20 cellular contexts compared by ENCODE assay signal in genomic region chr10:131016556-131016955, GRCh38.
DNase-seq lines count a peak whose midpoint lies in the region; TF ChIP-seq lines count a peak whose summit lies in the region.
"Had no signal": no experiment of that assay in that cellular context is flagged by ENCODE, and none has a peak within 500 bp of the region (broad histone marks: within the 10 kb centered on the region; RNA-seq: fewer than 3 reads in every experiment).

No MANE protein-coding gene starts in this region.

- H4K91ac ChIP-seq in H9 (ENCODE audit: insufficient read length, low read depth, low read length), result no peak overlapping the region

- no peak overlapping the region for H3K4me3 Mint-ChIP-seq in H9
- H3K4me3 Mint-ChIP-seq in endodermal cell, result no peak overlapping the region
- H3K4me3 Mint-ChIP-seq: B cell; CD4-positive, alpha-beta T cell; CD8-positive, alpha-beta T cell had no signal

- no peaks in the 10 kb centered on the region for H3K36me3 ChIP-seq in right atrium auricular region
- no peaks in the 10 kb centered on the region for H3K36me3 ChIP-seq in endodermal cell (ENCODE audit: control insufficient read depth, insufficient read depth, low read length)
- no peaks in the 10 kb centered on the region for H3K36me3 ChIP-seq in sigmoid colon
- H3K36me3 ChIP-seq: BLaER1 treated with 17β-estradiol and CSF1 and Interleukin-3, amounts not matched to agents 10 nM and 100 nM had no signal

- H3K9ac ChIP-seq in H9 (ENCODE audit: extremely low read depth, insufficient read length, low read length), result no peak overlapping the region
- no peak overlapping the region for H3K9ac ChIP-seq in endodermal cell (ENCODE audit: extremely low read depth, low read length, poor library complexity, severe bottlenecking)
- H3K9ac ChIP-seq: BLaER1 treated with 17β-estradiol and CSF1 and Interleukin-3, amounts not matched to agents 10 nM and 100 nM had no signal

- no peaks in the 10 kb centered on the region for H3K79me1 ChIP-seq in H9 (ENCODE audit: insufficient read depth, low read depth, low read length, poor library complexity, severe bottlenecking)

- H3K56ac ChIP-seq in H9 (ENCODE audit: insufficient read length, low read depth, low read length), result no peak overlapping the region

- TF ChIP-seq CTCF in right atrium auricular region (IDR thresholded peaks at IDR 0.05) (no peak), H9 (conservative IDR thresholded peaks at IDR 0.05) (no peak), endodermal cell (conservative IDR thresholded peaks at IDR 0.05) (no peak), sigmoid colon (IDR thresholded peaks at IDR 0.05) (no peak)

- H3K4me3 ChIP-seq in right atrium auricular region (no peak overlapping the region), endodermal cell (ENCODE audit: low read length) (no peak overlapping the region), sigmoid colon (no peak overlapping the region)
- H3K4me3 ChIP-seq: A549; BLaER1 treated with 17β-estradiol and CSF1 and Interleukin-3, amounts not matched to agents 10 nM and 100 nM had no signal

- peaks cover 0 to 3% of the 10 kb centered on the region in 2 donors for H3K4me1 ChIP-seq in right atrium auricular region
- no peaks in the 10 kb centered on the region for H3K4me1 ChIP-seq in H9 (ENCODE audit: insufficient read depth, low read length)
- H3K4me1 ChIP-seq in endodermal cell (ENCODE audit: control insufficient read depth, insufficient read depth, low read length), result peaks cover 6% of the 10 kb centered on the region
- no peaks in the 10 kb centered on the region for H3K4me1 ChIP-seq in sigmoid colon
- H3K4me1 ChIP-seq: A549; BLaER1 treated with 17β-estradiol and CSF1 and Interleukin-3, amounts not matched to agents 10 nM and 100 nM; Caco-2 had no signal

- no peaks in the 10 kb centered on the region for H3K27me3 ChIP-seq in right atrium auricular region
- no peaks in the 10 kb centered on the region for H3K27me3 ChIP-seq in H9 (ENCODE audit: insufficient read depth, low read length)
- H3K27me3 ChIP-seq in endodermal cell (ENCODE audit: control insufficient read depth, insufficient read depth, low read length, poor library complexity, severe bottlenecking), result no peaks in the 10 kb centered on the region
- no peaks in the 10 kb centered on the region for H3K27me3 ChIP-seq in sigmoid colon
- H3K27me3 ChIP-seq: BLaER1 treated with 17β-estradiol and CSF1 and Interleukin-3, amounts not matched to agents 10 nM and 100 nM had no signal

- H2BK20ac ChIP-seq in H9 (ENCODE audit: low read depth, low read length, poor library complexity, severe bottlenecking), result no peak overlapping the region

- H3T11ph ChIP-seq in H9 (ENCODE audit: low read length), result no peak overlapping the region

- H3K27me3 Mint-ChIP-seq in H9 (ENCODE audit: low read depth) (no peaks in the 10 kb centered on the region; the same call in 1 of the 2 replicates), endodermal cell (ENCODE audit: insufficient read depth) (peaks cover 10% of the 10 kb centered on the region)
- H3K27me3 Mint-ChIP-seq: B cell; CD4-positive, alpha-beta T cell had no signal

- no peak overlapping the region for H4K5ac ChIP-seq in H9 (ENCODE audit: insufficient read length, low read depth, low read length)

- no peak overlapping the region for H2BK12ac ChIP-seq in H9 (ENCODE audit: insufficient read length, low read depth, low read length)

- H2BK15ac ChIP-seq in H9 (ENCODE audit: low read depth, low read length), result no peak overlapping the region

- H2AK5ac ChIP-seq in H9 (ENCODE audit: insufficient read length, low read length), result no peak overlapping the region

- H3K23ac ChIP-seq in H9 (ENCODE audit: insufficient read length, low read depth, low read length), result no peak overlapping the region

- no peak overlapping the region for H2BK5ac ChIP-seq in H9 (ENCODE audit: insufficient read length, low read length)

- no peak overlapping the region for H3K18ac ChIP-seq in H9 (ENCODE audit: insufficient read length, low read depth, low read length)

- H3K4me2 ChIP-seq in H9 (ENCODE audit: insufficient read depth, insufficient read length, low read length), result no peak overlapping the region
- H3K4me2 ChIP-seq: A549; BLaER1 treated with 17β-estradiol and CSF1 and Interleukin-3, amounts not matched to agents 10 nM and 100 nM had no signal

- H3K36me3 Mint-ChIP-seq in H9 (ENCODE audit: insufficient read depth in 1 of 3, low read depth in 3 of 3), result no peaks in the 10 kb centered on the region
- no peaks in the 10 kb centered on the region for H3K36me3 Mint-ChIP-seq in endodermal cell (ENCODE audit: low read depth)
- H3K36me3 Mint-ChIP-seq: CD8-positive, alpha-beta T cell had no signal

- H4K8ac ChIP-seq in H9 (replicated peaks; ENCODE audit: insufficient read length, low read depth, low read length), result no peak overlapping the region

- no CpG with 5 or more reads among the region's 7 CpGs for WGBS in H9 (ENCODE audit: extremely low coverage, insufficient read length, low lambda C conversion rate)
- WGBS in endodermal cell (ENCODE audit: insufficient coverage in 1 of 2, insufficient read length in 1 of 2), 2 experiments, result 88 to 97% methylated on average over 5 to 7 of the region's 7 CpGs
- WGBS in sigmoid colon, 2 donors, result 92% methylated on average over 7 of the region's 7 CpGs

- H3K9me3 Mint-ChIP-seq in H9 (no peaks in the 10 kb centered on the region), endodermal cell (no peaks in the 10 kb centered on the region)
- H3K9me3 Mint-ChIP-seq: CD4-positive, alpha-beta T cell; CD8-positive, alpha-beta T cell had no signal

- no peaks in the 10 kb centered on the region for H3K23me2 ChIP-seq in H9 (ENCODE audit: insufficient read length, low read depth, low read length, poor library complexity, severe bottlenecking)

- H3K27ac ChIP-seq in right atrium auricular region, result no peak overlapping the region
- no peak overlapping the region for H3K27ac ChIP-seq in H9 (ENCODE audit: insufficient read length, low read depth, low read length)
- H3K27ac ChIP-seq in endodermal cell (ENCODE audit: low read depth, low read length), result no peak overlapping the region
- H3K27ac ChIP-seq in sigmoid colon, result no peak overlapping the region
- H3K27ac ChIP-seq: 22Rv1; A549; BLaER1 treated with 17β-estradiol and CSF1 and Interleukin-3, amounts not matched to agents 10 nM and 100 nM; C4-2B had no signal

- H3K4ac ChIP-seq in H9 (ENCODE audit: low read depth, low read length), result no peak overlapping the region

- H2BK120ac ChIP-seq in H9 (ENCODE audit: low read depth, low read length, poor library complexity, severe bottlenecking), result no peak overlapping the region

- H3K79me2 ChIP-seq in H9 (ENCODE audit: insufficient read depth, low read length), result no peaks in the 10 kb centered on the region

- intact Hi-C loops in cardiac septum (cut with DNase I), result no loop called here
- intact Hi-C loops in sigmoid colon (cut with DNase I), result no loop called here

- no peak overlapping the region for H3K14ac ChIP-seq in H9 (ENCODE audit: insufficient read depth, low read length)

- TF ChIP-seq POLR2A in sigmoid colon (IDR thresholded peaks at IDR 0.05), result no peak

- H3K4me1 Mint-ChIP-seq in H9 (peaks cover 0 to 6% of the 10 kb centered on the region in 2 experiments; a peak in 3 of 4 replicates), endodermal cell (peaks cover 19% of the 10 kb centered on the region)
- H3K4me1 Mint-ChIP-seq: B cell had no signal

- H4K20me1 ChIP-seq in H9 (ENCODE audit: control insufficient read depth, insufficient read depth, insufficient read length), result no peaks in the 10 kb centered on the region
- H4K20me1 ChIP-seq: BLaER1 treated with 17β-estradiol and CSF1 and Interleukin-3, amounts not matched to agents 10 nM and 100 nM had no signal

- H2AFZ ChIP-seq in H9 (ENCODE audit: low read length), result no peak overlapping the region

- peak overlapping the region in 1 of 3 experiments; percentile 92; a peak in 1 of 7 replicates for H3K27ac Mint-ChIP-seq in H9
- H3K27ac Mint-ChIP-seq in endodermal cell, result no peak overlapping the region
- H3K27ac Mint-ChIP-seq: B cell; CD4-positive, alpha-beta T cell; CD8-positive, alpha-beta T cell had no signal

- no peak for TF ChIP-seq EP300 in sigmoid colon (IDR thresholded peaks at IDR 0.05)

- H3K9me3 ChIP-seq in right atrium auricular region (no peaks in the 10 kb centered on the region), H9 (ENCODE audit: control insufficient read depth, low read depth, low read length) (no peaks in the 10 kb centered on the region), endodermal cell (ENCODE audit: control insufficient read depth, low read length) (no peaks in the 10 kb centered on the region), sigmoid colon (no peaks in the 10 kb centered on the region)
- H3K9me3 ChIP-seq: A549; BLaER1 treated with 17β-estradiol and CSF1 and Interleukin-3, amounts not matched to agents 10 nM and 100 nM; Caco-2 had no signal

- DNase-seq in cardiac septum (ENCODE audit: low spot score) (peak; percentile 26), right atrium auricular region (ENCODE audit: low spot score) (no peak), H9 (peak; percentile 3), endodermal cell (peak; percentile 22), sigmoid colon (peak; percentile 32), mucosa of gallbladder (ENCODE audit: low spot score) (no peak), SHP77 treated with DMSO at 0.1 percent for 48 hours (lab: John Stamatoyannopoulos, UW) (no peak)
- no peak for DNase-seq in activated CD4-positive, CD25-positive, alpha-beta regulatory T cell (lab: John Stamatoyannopoulos, UW)
- DNase-seq: AML-193; Caco-2; Calu3; CD4-positive, alpha-beta T cell; CD8-positive, alpha-beta T cell; DMS79 treated with DMSO at 0.1 percent for 48 hours; GF-D8 had no signal

Comparison
In these comparisons a context has a peak if more than half of its experiments do, and no peak if none do; other contexts are left out.
1. DNase-seq: peak in cardiac septum (single experiment), H9 (single experiment), endodermal cell (single experiment) and sigmoid colon (single experiment); none in right atrium auricular region (single experiment), activated CD4-positive, CD25-positive, alpha-beta regulatory T cell (0 of 4), mucosa of gallbladder (single experiment) and SHP77 treated with DMSO at 0.1 percent for 48 hours (single experiment).